10 cellular contexts compared by ENCODE assay signal in genomic region chr15:40928975-40929729, GRCh38. TPM values are rescaled to one million over a fixed set of nuclear protein-coding genes. Genes with fewer than 3 reads are reported as not detected.
DNase-seq lines count a peak whose midpoint lies in the region; ATAC-seq, FAIRE-seq and TF ChIP-seq lines count a peak whose summit lies in the region.
"Had no signal": no experiment of that assay in that cellular context is flagged by ENCODE, and none has a peak within 500 bp of the region (broad histone marks: within the 10 kb centered on the region; RNA-seq: fewer than 3 reads in every experiment).

DLL4 (plus strand) TSS chr15:40929340; CDS start chr15:40929669, 329 bp downstream.

- TF ChIP-seq CTCF in H1 (IDR thresholded peaks at IDR 0.05; ENCODE audit: control extremely low read depth in 1 of 3, insufficient read depth in 1 of 3, low read depth in 1 of 3, low read length in 3 of 3) (no peak), mucosa of descending colon (IDR thresholded peaks at IDR 0.05) (no peak), upper lobe of right lung (IDR thresholded peaks at IDR 0.05) (no peak)

- no peak for FAIRE-seq in H1 (lab: Jason Lieb, UNC)
- FAIRE-seq: colon had no signal

- H2AFZ ChIP-seq in H1 (ENCODE audit: low read length) = no peak within 1 kb of the TSS; the same call in 1 of the 2 replicates

- 2% methylated on average over 51 of the region's 72 CpGs; no CpG with 5 or more reads in 1 of the 2 experiments for WGBS in H1 (ENCODE audit: extremely low coverage in 1 of 2, insufficient coverage in 1 of 2, insufficient read length in 1 of 2, insufficient replicate concordance in 2 of 2, low coverage in 1 of 2, low lambda C conversion rate in 2 of 2, missing lambda C conversion rate in 1 of 2), 2 experiments

- no peaks in the 10 kb centered on the region for H3K79me2 ChIP-seq in H1 (ENCODE audit: control insufficient read depth in 1 of 2, insufficient read depth in 2 of 2, low read length in 2 of 2)

- peak within 1 kb of the TSS; percentile 32; the same call in 1 of the 2 replicates for H3K18ac ChIP-seq in H1 (ENCODE audit: extremely low read depth, low read length)

- H3K9ac ChIP-seq in H1 (replicated peaks in 1 of 4; ENCODE audit: extremely low read depth in 1 of 4, low read depth in 3 of 4, low read length in 3 of 4) = no peak within 1 kb of the TSS; a peak in 1 of 7 replicates

- no peak within 1 kb of the TSS for H3K23ac ChIP-seq in H1 (ENCODE audit: insufficient read length)

- H4K5ac ChIP-seq in H1 (ENCODE audit: insufficient read length, low read depth, low read length) = no peak within 1 kb of the TSS

- no peak for DNase-seq in activated CD4-positive, CD25-positive, alpha-beta regulatory T cell (lab: John Stamatoyannopoulos, UW)
- peak; percentile 63 to 75 for DNase-seq in NCI-H187 (lab: John Stamatoyannopoulos, UW)
- peak; percentile 36 for DNase-seq in UCSD-AML1 (lab: John Stamatoyannopoulos, UW; ENCODE audit: unreplicated experiment)
- DNase-seq in H1 (ENCODE audit: low read depth in 1 of 2, low spot score in 2 of 2) = peak in 1 of 2 experiments; percentile 87
- DNase-seq in mucosa of descending colon = peak; percentile 87 to 91 (median 90)
- DNase-seq in upper lobe of right lung = peak; percentile 88
- DNase-seq in kidney glomerular epithelial cell (lab: John Stamatoyannopoulos, UW) = no peak

- H3K9me3 ChIP-seq in H1 (ENCODE audit: insufficient read depth in 2 of 2, low read depth in 1 of 2, low read length in 1 of 2) (no peaks in the 10 kb centered on the region), mucosa of descending colon (no peaks in the 10 kb centered on the region), upper lobe of right lung (no peaks in the 10 kb centered on the region)

- H2BK120ac ChIP-seq in H1 (replicated peaks; ENCODE audit: low read depth, low read length) = no peak within 1 kb of the TSS

- peak; percentile 29 to 30 for ATAC-seq in activated CD4-positive, CD25-positive, alpha-beta regulatory T cell treated with anti-CD3 and anti-CD28 coated beads, Interleukin-2, amount 50 U/mL, for 24 hours
- ATAC-seq in mucosa of descending colon = peak; percentile 55
- ATAC-seq in upper lobe of right lung = peak; percentile 75

- no peak within 1 kb of the TSS for H2BK20ac ChIP-seq in H1 (ENCODE audit: low read length)

- CTCF ChIA-PET in H1 (lab: Charles Lee; ENCODE audit: partially characterized antibody) = interaction anchor here (0.8 to 33.1 kb wide), 13 partner anchors 5 to 536 kb away, joined by 3 to 619 read pairs (median 9); partner anchors contain the start of genes CHAC1, DLL4, RHOV and VPS18

- peaks cover 2 to 22% of the 10 kb centered on the region in 2 experiments for H4K20me1 ChIP-seq in H1 (replicated peaks in 1 of 2; ENCODE audit: control insufficient read depth in 1 of 2, insufficient read depth in 2 of 2, low read length in 2 of 2)

- peaks cover 3 to 36% (median 21%) of the 10 kb centered on the region in 4 experiments for H3K4me1 ChIP-seq in H1 (replicated peaks in 1 of 4; ENCODE audit: control insufficient read depth in 3 of 4, insufficient read depth in 4 of 4, low read length in 3 of 4)
- peaks cover 64% of the 10 kb centered on the region for H3K4me1 ChIP-seq in mucosa of descending colon (ENCODE audit: low read depth)
- peaks cover 63% of the 10 kb centered on the region for H3K4me1 ChIP-seq in upper lobe of right lung

- no peak within 1 kb of the TSS for H3K14ac ChIP-seq in H1 (ENCODE audit: insufficient read length)

- H3K23me2 ChIP-seq in H1 (ENCODE audit: low read depth, low read length) = peaks cover 29% of the 10 kb centered on the region; the same call in 1 of the 2 replicates

- H4K8ac ChIP-seq in H1 (ENCODE audit: extremely low read depth, insufficient read depth, low read length) = peak within 1 kb of the TSS; percentile 20

- H3K27ac ChIP-seq in H1 (ENCODE audit: low read depth, low read length) (no peak within 1 kb of the TSS), upper lobe of right lung (peak within 1 kb of the TSS; percentile 61)
- H3K27ac ChIP-seq: C4-2B had no signal

- no peak within 1 kb of the TSS for H3K56ac ChIP-seq in H1 (replicated peaks; ENCODE audit: insufficient read length, low read depth, low read length)

- H3K4me3 ChIP-seq in H1 (ENCODE audit: extremely low read depth in 1 of 4, insufficient read depth in 2 of 4, low read depth in 3 of 4, low read length in 4 of 4) (peak within 1 kb of the TSS; percentile 31 to 71 (median 46)), mucosa of descending colon (peak within 1 kb of the TSS; percentile 48), upper lobe of right lung (peak within 1 kb of the TSS; percentile 63)

- H2BK5ac ChIP-seq in H1 (ENCODE audit: low read depth, low read length) = no peak within 1 kb of the TSS; the same call in 1 of the 2 replicates

- no peaks in the 10 kb centered on the region for H3K79me1 ChIP-seq in H1 (ENCODE audit: low read depth, low read length)

- H4K91ac ChIP-seq in H1 (replicated peaks; ENCODE audit: insufficient read length, low read length) = no peak within 1 kb of the TSS

- H2AK5ac ChIP-seq in H1 (ENCODE audit: low read depth, low read length) = no peak within 1 kb of the TSS

- H3K27me3 ChIP-seq in H1 (replicated peaks in 1 of 4; ENCODE audit: control insufficient read depth in 3 of 4, extremely low read depth in 1 of 4, insufficient read depth in 3 of 4, low read length in 3 of 4) (peaks cover 68 to 93% (median 89%) of the 10 kb centered on the region in 4 experiments), upper lobe of right lung (peaks cover 57% of the 10 kb centered on the region)

- TF ChIP-seq POLR2A in H1 (IDR thresholded peaks at IDR 0.05; ENCODE audit: control extremely low read depth in 1 of 2, low read depth in 2 of 2, low read length in 2 of 2) = peak in 1 of 2 experiments; percentile 69; a peak in 2 of 3 replicates

- H2BK12ac ChIP-seq in H1 (ENCODE audit: low read depth, low read length) = 0 out of 2 replicates have a peak within 1 kb of the TSS, but pooled peaks have one; percentile 17

- intact Hi-C loops in mucosa of descending colon (cut with DNase I, micrococcal nuclease) = no loop called here
- intact Hi-C loops in upper lobe of right lung (cut with DNase I) = no loop called here

- H3K36me3 ChIP-seq in H1 (ENCODE audit: control insufficient read depth in 2 of 4, insufficient read depth in 4 of 4, low read length in 3 of 4) = no peaks in the 10 kb centered on the region
- H3K36me3 ChIP-seq in mucosa of descending colon (ENCODE audit: low read depth) = no peaks in the 10 kb centered on the region
- H3K36me3 ChIP-seq in upper lobe of right lung = no peaks in the 10 kb centered on the region

- no peak within 1 kb of the TSS for H3K4ac ChIP-seq in H1 (replicated peaks; ENCODE audit: insufficient read length, low read depth, low read length)

- POLR2A ChIA-PET in H1 (lab: Charles Lee; ENCODE audit: partially characterized antibody) = interaction anchor here (0.9 to 43.8 kb wide), 12 partner anchors 11 to 404 kb away, joined by 3 to 1505 read pairs (median 4); partner anchors contain the start of genes CHAC1, INO80, NUSAP1 and OIP5

- no peak for TF ChIP-seq RAD21 in H1 (IDR thresholded peaks at IDR 0.05 in 1 of 2, conservative IDR thresholded peaks at IDR 0.05 in 1 of 2; ENCODE audit: low read depth in 2 of 2, low read length in 2 of 2)

- TF ChIP-seq EP300 in H1 (IDR thresholded peaks at IDR 0.05; ENCODE audit: borderline replicate concordance in 1 of 2, low read depth in 2 of 2, low read length in 2 of 2) = no peak

- no peak within 1 kb of the TSS for H2BK15ac ChIP-seq in H1 (ENCODE audit: low read length)

- H3K4me2 ChIP-seq in H1 (ENCODE audit: insufficient read depth in 1 of 2, low read depth in 2 of 2, low read length in 2 of 2) = peak within 1 kb of the TSS; percentile 87 to 97

TF ChIP-seq in H1, 55 proteins besides CTCF, POLR2A, EP300 and RAD21 (continues in another document):
- no peak for TF ChIP-seq TAF7 (optimal IDR thresholded peaks at IDR 0.05; ENCODE audit: borderline replicate concordance, low read depth, low read length)
- TF ChIP-seq JUND (IDR thresholded peaks at IDR 0.05; ENCODE audit: low read length) = no peak
- peak; percentile 37; the same call in 1 of the 2 replicates for TF ChIP-seq PHF8 (conservative IDR thresholded peaks at IDR 0.05; ENCODE audit: low read depth, low read length)
- TF ChIP-seq YY1 (IDR thresholded peaks at IDR 0.05; ENCODE audit: low read depth, low read length) = no peak
- TF ChIP-seq RXRA (IDR thresholded peaks at IDR 0.05; ENCODE audit: insufficient read depth, low read depth, low read length) = no peak
- TF ChIP-seq SP4 (IDR thresholded peaks at IDR 0.05; ENCODE audit: low read length) = 0 out of 2 replicates have a peak, but pooled peaks have one; percentile 54
- TF ChIP-seq SIN3A (conservative IDR thresholded peaks at IDR 0.05 in 1 of 2, IDR thresholded peaks at IDR 0.05 in 1 of 2; ENCODE audit: low read depth in 1 of 2, low read length in 2 of 2) = no peak
- TF ChIP-seq GTF2F1 (IDR thresholded peaks at IDR 0.05; ENCODE audit: borderline replicate concordance, low read depth, low read length) = no peak
- TF ChIP-seq, protein P1, sequence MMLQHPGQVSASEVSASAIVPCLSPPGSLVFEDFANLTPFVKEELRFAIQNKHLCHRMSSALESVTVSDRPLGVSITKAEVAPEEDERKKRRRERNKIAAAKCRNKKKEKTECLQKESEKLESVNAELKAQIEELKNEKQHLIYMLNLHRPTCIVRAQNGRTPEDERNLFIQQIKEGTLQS (IDR thresholded peaks at IDR 0.05; ENCODE audit: insufficient read depth, low read depth, low read length) = no peak
- TF ChIP-seq EZH2 (IDR thresholded peaks at IDR 0.05; ENCODE audit: low read depth, low read length, severe bottlenecking) = no peak
- no peak for TF ChIP-seq HDAC6 (IDR thresholded peaks at IDR 0.05; ENCODE audit: low read depth, low read length)
- peak; percentile 56 for TF ChIP-seq POLR2AphosphoS5 (IDR thresholded peaks at IDR 0.05; ENCODE audit: low read depth, low read length)
- TF ChIP-seq SRF (IDR thresholded peaks at IDR 0.05; ENCODE audit: low read depth, low read length) = no peak
- peak in 1 of 2 experiments; percentile 89; a peak in 1 of 4 replicates for TF ChIP-seq HDAC2 (IDR thresholded peaks at IDR 0.05; ENCODE audit: borderline replicate concordance in 1 of 2, low read depth in 2 of 2, low read length in 2 of 2)
- no peak for TF ChIP-seq TCF12 (IDR thresholded peaks at IDR 0.05; ENCODE audit: low read depth, low read length)

RNA-seq across cellular contexts. Expression of gene DLL4, which starts in this region (rescaled TPM):
- total RNA-seq in H1 (2021; fragmentation: NEBNext Ultra II Directional; extraction: Animal tissue kit (Norgen Biotek cat#: 25700)) = 0.48 and 0.60 TPM in 2 replicates
- polyA plus RNA-seq in H1 (2011; rRNA removed) = 0.22 and 0.23 TPM in 2 replicates
- 0.21 TPM for polyA plus RNA-seq in H1 (2011; cell fraction: cytosol; rRNA removed)
- polyA plus RNA-seq in H1 (2011; cell fraction: nucleus; rRNA removed) = 1.0 TPM
- 0.12 to 0.18 TPM (median 0.17 TPM) in 3 of 4 replicates, not detected in the other for polyA plus RNA-seq in H1 (2012, experiment 1 of 2)
- polyA plus RNA-seq in H1 (2012, experiment 2 of 2) = 0.16 TPM
- 0.20 TPM for polyA plus RNA-seq in H1 (2013, experiment 1 of 2)
- polyA plus RNA-seq in H1 (2013, experiment 2 of 2) = 0.20 TPM
- polyA minus RNA-seq in H1 (2011; rRNA and poly(A)+ RNA removed) = 0.27 and 0.85 TPM in 2 replicates
- not detected for polyA minus RNA-seq in H1 (2011; cell fraction: cytosol; rRNA and poly(A)+ RNA removed)
- 2.5 TPM for polyA minus RNA-seq in H1 (2011; cell fraction: nucleus; rRNA and poly(A)+ RNA removed)
- 10 to 100 TPM in 2 of 3 donors, 1 to 10 TPM in 1; 9.4 to 23.0 (median 15.6) TPM for total RNA-seq in mucosa of descending colon
- 22.0 TPM for total RNA-seq in upper lobe of right lung

Comparison
In these comparisons a context has a peak if more than half of its experiments do, and no peak if none do; other contexts are left out.
1. DNase-seq: peak in NCI-H187 (2 of 2), UCSD-AML1 (single experiment), mucosa of descending colon (3 of 3) and upper lobe of right lung (single experiment); none in activated CD4-positive, CD25-positive, alpha-beta regulatory T cell (0 of 4) and kidney glomerular epithelial cell (single experiment).
2. Peak in every context shown above with its lines, with median percentiles within 50 percentile points of each other: ATAC-seq and H3K4me3 ChIP-seq.